In genomic region chrX:2614911-2615310, GRCh38 we compare ENCODE assay signal across 9 cellular contexts.
DNase-seq lines count a peak whose midpoint lies in the region; ATAC-seq and TF ChIP-seq lines count a peak whose summit lies in the region.
"Had no signal": no experiment of that assay in that cellular context is flagged by ENCODE, and none has a peak within 500 bp of the region (broad histone marks: within the 10 kb centered on the region; RNA-seq: fewer than 3 reads in every experiment).

No MANE protein-coding gene starts in this region.

- DNase-seq in G401 (ENCODE audit: low spot score) (peak; percentile 19), foreskin fibroblast (peak; percentile 82 to 91), renal cortical epithelial cell (ENCODE audit: low read depth) (peak; percentile 80), NCI-H1048 (lab: John Stamatoyannopoulos, UW) (no peak), cortex of kidney (lab: John Stamatoyannopoulos, UW) (no peak)
- DNase-seq in stimulated activated CD4-positive, alpha-beta T cell treated with anti-CD3 and anti-CD28 coated beads, Interleukin-4, amount 100 ng/mL, for 4 hours: no peak

- TF ChIP-seq CTCF in foreskin fibroblast (IDR thresholded peaks at IDR 0.05; ENCODE audit: low read depth, low read length): peak; percentile 64

- ATAC-seq in SK-N-SH treated with all-trans-retinoic acid at 6 μM for 48 hours (peak; percentile 84), HG03378 (IDR thresholded peaks at IDR 0.05; ENCODE audit: unreplicated experiment) (no peak)

- no peak overlapping the region for H3K4me3 ChIP-seq in foreskin fibroblast (ENCODE audit: low read depth in 1 of 2, low read length in 2 of 2)
- H3K4me3 ChIP-seq: SJSA1 had no signal

- in situ Hi-C loops in G401 (cut with HindIII; ENCODE audit: low sequenced_read_pairs): no loop called here

TF ChIP-seq in SK-N-SH treated with all-trans-retinoic acid at 6 μM for 48 hours, 23 proteins besides CTCF, POLR2A, EP300 and RAD21:
- TF ChIP-seq PPARA (CRISPR knock-in tag; IDR thresholded peaks at IDR 0.05; ENCODE audit: borderline replicate concordance) (no peak), ZFP30 (CRISPR knock-in tag; IDR thresholded peaks at IDR 0.05) (no peak), ZC3H10 (CRISPR knock-in tag; IDR thresholded peaks at IDR 0.05) (no peak), GLIS3 (CRISPR knock-in tag; IDR thresholded peaks at IDR 0.05) (no peak), CREB5 (CRISPR knock-in tag; IDR thresholded peaks at IDR 0.05; ENCODE audit: low read depth) (no peak), PATZ1 (CRISPR knock-in tag; IDR thresholded peaks at IDR 0.05; ENCODE audit: borderline replicate concordance) (no peak), BACH2 (CRISPR knock-in tag; IDR thresholded peaks at IDR 0.05; ENCODE audit: borderline replicate concordance) (no peak)
TF ChIP-seq in SK-N-SH treated with all-trans-retinoic acid at 6 μM for 48 hours: peak in this region for 0.

Comparison
In these comparisons a context has a peak if more than half of its experiments do, and no peak if none do; other contexts are left out.
1. DNase-seq: peak in G401 (single experiment), foreskin fibroblast (2 of 2) and renal cortical epithelial cell (single experiment); none in NCI-H1048 (single experiment), stimulated activated CD4-positive, alpha-beta T cell treated with anti-CD3 and anti-CD28 coated beads, Interleukin-4, amount 100 ng/mL, for 4 hours (0 of 2) and cortex of kidney (single experiment).